Comparison of ENCODE assay signal across 8 cellular contexts in the genomic region with DNA sequence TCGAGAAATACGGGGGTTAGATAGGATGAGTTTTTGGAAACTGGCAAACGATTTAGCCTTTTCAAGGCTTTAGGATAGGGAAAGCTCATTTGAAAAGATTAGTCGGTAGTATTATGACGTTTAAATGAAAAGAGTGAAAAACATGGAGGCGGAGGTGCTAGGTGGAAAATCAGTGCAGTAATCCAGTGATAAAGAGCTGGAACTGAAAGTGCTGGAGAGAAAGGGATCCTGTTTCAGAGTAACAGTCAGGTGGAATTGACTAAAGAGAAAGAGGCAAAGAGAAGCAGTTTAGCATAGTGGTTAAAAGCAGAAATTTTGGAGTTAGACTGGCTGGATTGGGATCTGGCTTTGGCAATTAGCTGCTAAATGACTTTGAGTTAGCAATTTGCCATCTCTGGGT. TPM values are rescaled to one million over a fixed set of nuclear protein-coding genes. Genes with fewer than 3 reads are reported as not detected.
DNase-seq lines count a peak whose midpoint lies in the region; ATAC-seq and TF ChIP-seq lines count a peak whose summit lies in the region.

No MANE protein-coding gene starts in this region.

- peaks cover 15% of the 10 kb centered on the region for H3K4me1 ChIP-seq in OCI-LY3 (ENCODE audit: low read length)

- H3K9me3 Mint-ChIP-seq in osteocyte (ENCODE audit: unreplicated experiment): no peaks in the 10 kb centered on the region

- H3K4me3 Mint-ChIP-seq in osteocyte (ENCODE audit: unreplicated experiment): peak overlapping the region; percentile 94

- H3K9me3 ChIP-seq in OCI-LY3 (ENCODE audit: insufficient read depth, low read length): no peaks in the 10 kb centered on the region

- peak overlapping the region; percentile 78 for H3K9ac ChIP-seq in OCI-LY3 (ENCODE audit: low read length)

- DNase-seq in GM12864 (ENCODE audit: low read depth) (no peak), epithelial cell of esophagus (ENCODE audit: low read depth) (no peak), osteocyte (ENCODE audit: extremely low spot score, unreplicated experiment) (no peak), NCI-H446 (lab: John Stamatoyannopoulos, UW) (no peak)
- no peak for DNase-seq in stimulated activated CD4-positive, alpha-beta T cell treated with anti-CD3 and anti-CD28 coated beads, Interleukin-4, amount 100 ng/mL, for 1 hour

- peaks cover 9% of the 10 kb centered on the region for H3K36me3 ChIP-seq in OCI-LY3 (replicated peaks; ENCODE audit: low read depth, low read length)

- H2AFZ ChIP-seq in OCI-LY3 (ENCODE audit: low read depth, low read length): no peak overlapping the region

- TF ChIP-seq CTCF in GM12864 (IDR thresholded peaks at IDR 0.05; ENCODE audit: low read depth, low read length, missing control alignments) (no peak), OCI-LY3 (IDR thresholded peaks at IDR 0.05; ENCODE audit: low read depth, low read length) (no peak), epithelial cell of esophagus (IDR thresholded peaks at IDR 0.05; ENCODE audit: insufficient read depth, low read depth, low read length, missing control alignments) (no peak), osteocyte (IDR thresholded peaks at IDR 0.05) (no peak)

- no peaks in the 10 kb centered on the region for H4K20me1 ChIP-seq in OCI-LY3 (ENCODE audit: insufficient read depth, low read length)

- H3K27ac Mint-ChIP-seq in osteocyte (ENCODE audit: unreplicated experiment): peak overlapping the region; percentile 96

- no peaks in the 10 kb centered on the region for H3K27me3 ChIP-seq in OCI-LY3 (ENCODE audit: low read depth, low read length)

- peak overlapping the region; percentile 94 for H3K4me3 ChIP-seq in GM12864 (ENCODE audit: low read depth, low read length)
- H3K4me3 ChIP-seq in OCI-LY3 (ENCODE audit: low read length): peak overlapping the region; percentile 99
- H3K4me3 ChIP-seq in epithelial cell of esophagus (ENCODE audit: low read length): peak overlapping the region; percentile 98

- H3K4me2 ChIP-seq in OCI-LY3 (ENCODE audit: low read length): peak overlapping the region; percentile 97

- 0 out of 2 replicates have a peak overlapping the region, but pooled peaks have one; percentile 32 for H3K27ac ChIP-seq in OCI-LY3 (ENCODE audit: low read length)

- no peaks in the 10 kb centered on the region for H3K27me3 Mint-ChIP-seq in osteocyte (ENCODE audit: unreplicated experiment)

- H3K79me2 ChIP-seq in OCI-LY3 (ENCODE audit: low read length): peaks cover 72% of the 10 kb centered on the region

- peaks cover 6% of the 10 kb centered on the region for H3K36me3 Mint-ChIP-seq in osteocyte (ENCODE audit: unreplicated experiment)

- no peak for ATAC-seq in HG03175 (IDR thresholded peaks at IDR 0.05; ENCODE audit: unreplicated experiment)
- ATAC-seq in GM18511 (IDR thresholded peaks at IDR 0.05; ENCODE audit: unreplicated experiment): no peak

- H3K4me1 Mint-ChIP-seq in osteocyte (ENCODE audit: unreplicated experiment): peaks cover 29% of the 10 kb centered on the region

RNA-seq across cellular contexts. Expression of a gene that starts 0.9 kb away (rescaled TPM):
- total RNA-seq in osteocyte: 24.0 TPM in 2 replicates

RNA-seq across cellular contexts. Expression of a gene that starts 1.1 kb away (rescaled TPM):
- total RNA-seq in osteocyte: 21.5 and 22.9 TPM in 2 replicates
